In the genomic region with DNA sequence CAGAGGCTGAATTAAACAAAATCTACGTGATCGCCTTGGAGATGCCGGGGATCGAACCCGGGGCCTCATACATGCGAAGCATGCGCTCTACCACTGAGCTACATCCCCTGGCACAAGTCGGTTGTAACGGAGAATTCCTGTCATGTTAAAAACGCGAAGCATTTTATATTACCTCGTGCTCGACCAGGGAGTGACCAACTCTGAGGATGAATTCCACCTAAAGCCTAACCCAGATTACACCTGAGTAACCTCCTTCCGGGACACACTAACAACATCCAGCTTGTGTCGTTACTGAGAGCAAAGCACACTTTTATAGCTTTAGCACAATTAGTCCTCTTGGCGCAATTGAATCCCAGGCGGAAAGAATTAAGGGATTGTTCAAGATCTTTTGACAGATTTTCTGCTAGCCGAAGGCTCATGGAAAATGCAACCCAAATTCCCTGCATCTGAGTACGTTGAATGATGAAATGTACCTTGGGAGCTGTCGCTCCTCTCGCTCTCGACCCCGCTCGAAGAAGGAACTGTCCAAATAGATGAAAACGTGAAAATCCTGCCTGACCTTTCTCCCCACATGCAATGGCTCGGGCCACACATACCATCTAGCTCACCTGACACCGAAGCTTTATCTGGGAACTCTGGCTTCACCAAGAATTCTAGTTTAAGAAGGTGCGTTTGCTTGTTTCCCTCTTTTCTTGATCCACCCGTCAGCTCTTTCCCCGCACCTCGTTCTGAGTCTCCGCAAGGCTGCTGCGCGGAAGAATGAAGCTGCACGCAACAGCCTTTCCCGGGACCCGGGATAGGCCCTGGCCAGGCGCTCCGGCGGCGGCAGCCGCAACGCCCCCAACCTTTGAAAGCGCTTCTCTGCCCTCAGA, we compare ENCODE assay signal across 8 cellular contexts.
DNase-seq lines count a peak whose midpoint lies in the region; ATAC-seq and TF ChIP-seq lines count a peak whose summit lies in the region.

No MANE protein-coding gene starts in this region.

- TF ChIP-seq CTCF in fibroblast of the aortic adventitia (IDR thresholded peaks at IDR 0.05; ENCODE audit: insufficient read depth, low read length) (no peak), retinal pigment epithelial cell (conservative IDR thresholded peaks at IDR 0.05; ENCODE audit: low read depth, low read length) (no peak)

- H3K4me3 ChIP-seq in fibroblast of the aortic adventitia (ENCODE audit: low read depth, low read length) (peak overlapping the region; percentile 60), retinal pigment epithelial cell (ENCODE audit: low read length) (peak overlapping the region; percentile 62)

- intact Hi-C loops in left cardiac atrium (cut with DNase I): no loop called here
- intact Hi-C loops in cardiac septum (cut with DNase I): no loop called here

- DNase-seq in left cardiac atrium (no peak), cardiac septum (ENCODE audit: low spot score) (no peak), NCI-H2171 treated with DMSO at 0.1 percent for 48 hours (lab: John Stamatoyannopoulos, UW) (peak; percentile 82), fibroblast of the aortic adventitia (ENCODE audit: low read depth) (peak; percentile 72), retinal pigment epithelial cell (ENCODE audit: low read depth) (no peak), GDM1 (lab: John Stamatoyannopoulos, UW) (no peak)
- peak; percentile 37 to 72 (median 55) for DNase-seq in activated CD8-positive, alpha-beta memory T cell treated with anti-CD3 and anti-CD28 coated beads for 48 hours (ENCODE audit: low read depth in 2 of 3, low spot score in 2 of 3)

- ATAC-seq in left cardiac atrium: peak; percentile 38 to 57
- no peak for ATAC-seq in HG03565 (IDR thresholded peaks at IDR 0.05; ENCODE audit: unreplicated experiment)

Comparison
In these comparisons a context has a peak if more than half of its experiments do, and no peak if none do; other contexts are left out.
1. DNase-seq: peak in NCI-H2171 treated with DMSO at 0.1 percent for 48 hours (single experiment), activated CD8-positive, alpha-beta memory T cell treated with anti-CD3 and anti-CD28 coated beads for 48 hours (3 of 3) and fibroblast of the aortic adventitia (single experiment); none in left cardiac atrium (single experiment), cardiac septum (single experiment), retinal pigment epithelial cell (single experiment) and GDM1 (single experiment).